Comparison of ENCODE assay signal across 11 cellular contexts in the genomic region with DNA sequence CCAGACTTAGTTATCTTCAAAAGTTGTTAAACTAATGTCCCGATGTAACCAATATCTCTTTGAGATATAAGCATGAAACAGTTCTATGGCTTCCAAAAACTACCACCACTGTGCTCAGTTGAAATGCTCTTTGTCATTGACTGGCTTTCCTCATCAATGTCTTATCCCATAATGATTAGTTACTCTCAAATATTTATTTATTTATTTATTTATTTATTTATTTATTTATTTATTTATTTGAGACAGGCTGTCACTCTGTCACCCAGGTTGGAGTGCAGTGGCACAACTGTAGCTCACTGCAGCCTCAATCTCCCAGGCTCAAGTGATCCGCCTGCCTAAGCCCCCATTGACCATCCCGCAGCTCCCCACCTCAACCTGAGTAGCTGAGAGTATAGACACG.
"Had no signal": no experiment of that assay in that cellular context is flagged by ENCODE, and none has a peak within 500 bp of the region (broad histone marks: within the 10 kb centered on the region; RNA-seq: fewer than 3 reads in every experiment).

No MANE protein-coding gene starts in this region.

- H2AFZ ChIP-seq: GM23248, GM23338 had no signal

- H3K9me3 ChIP-seq: HAP-1 had no signal

- H3K4me3 ChIP-seq: GM23248, GM23338, HAP-1 had no signal

- H3K9me3 Mint-ChIP-seq: GM23338, HFFc6 had no signal

- H3K4me1 ChIP-seq: HAP-1 had no signal

- ATAC-seq: GM23338, HCT116 had no signal

- H3K27ac Mint-ChIP-seq: GM23338, H9, HFFc6 had no signal

- FAIRE-seq: H1, H54 had no signal

- H3K9ac ChIP-seq: GM23248 had no signal

- H3K4me3 Mint-ChIP-seq: GM23338, H9, HFFc6 had no signal

- H3K27ac ChIP-seq: GM23248 had no signal

- H3K4me2 ChIP-seq: GM23338 had no signal

- H3K36me3 ChIP-seq: HAP-1 had no signal

- DNase-seq: GM23248, GOT3, H7, H9, HCEC 1CT, HFFc6 had no signal
